ENCODE assay signal across 8 cellular contexts in genomic region chr11:450809-451451, GRCh38. TPM values are rescaled to one million over a fixed set of nuclear protein-coding genes. Genes with fewer than 3 reads are reported as not detected.
DNase-seq lines count a peak whose midpoint lies in the region; ATAC-seq lines count a peak whose summit lies in the region.

No MANE protein-coding gene starts in this region.

- DNase-seq in DMS53 treated with DMSO at 0.1 percent for 48 hours (lab: John Stamatoyannopoulos, UW; ENCODE audit: unreplicated experiment) (peak; percentile 68), NCI-H526 (lab: John Stamatoyannopoulos, UW) (peak; percentile 62 to 85), mesenchymal stem cell (peak; percentile 77)
- peak; percentile 85 for DNase-seq in activated CD8-positive, alpha-beta memory T cell treated with anti-CD3 and anti-CD28 coated beads for 24 hours
- DNase-seq in effector CD8-positive, alpha-beta T cell (lab: John Stamatoyannopoulos, UW): peak; percentile 64
- peak; percentile 54 for DNase-seq in stimulated activated CD8-positive, alpha-beta memory T cell treated with anti-CD3 and anti-CD28 coated beads, Interleukin-15, amount 100 ng/mL, for 1 hour (ENCODE audit: low read depth)

- peaks cover 18 to 41% of the 10 kb centered on the region in 2 experiments for H3K36me3 ChIP-seq in mesenchymal stem cell (ENCODE audit: control insufficient read depth in 1 of 2, insufficient read depth in 2 of 2, low read depth in 1 of 2, low read length in 2 of 2)

- H2BK5ac ChIP-seq in mesenchymal stem cell (ENCODE audit: low read depth, low read length, poor library complexity, severe bottlenecking): no peak overlapping the region

- peaks cover 40% of the 10 kb centered on the region for H3K4me1 ChIP-seq in mesenchymal stem cell (ENCODE audit: control insufficient read depth, insufficient read depth, low read depth, low read length)

- 8% methylated on average over 39 of the region's 46 CpGs for WGBS in mesenchymal stem cell

- H2BK120ac ChIP-seq in mesenchymal stem cell (ENCODE audit: low read depth, low read length): peak overlapping the region; percentile 78

- no peaks in the 10 kb centered on the region for H3K27me3 ChIP-seq in mesenchymal stem cell (ENCODE audit: control insufficient read depth in 1 of 2, insufficient read depth in 1 of 2, low read length in 2 of 2)

- H3K9me3 ChIP-seq in mesenchymal stem cell (ENCODE audit: control insufficient read depth, low read length): no peaks in the 10 kb centered on the region

- no peak overlapping the region for H4K91ac ChIP-seq in mesenchymal stem cell (ENCODE audit: low read length)

- peak overlapping the region; percentile 95 for H2BK15ac ChIP-seq in mesenchymal stem cell (ENCODE audit: low read depth, poor library complexity, severe bottlenecking)

- H2BK12ac ChIP-seq in mesenchymal stem cell (ENCODE audit: low read length in 2 of 2): peak overlapping the region in 1 of 2 experiments; percentile 45

- peak overlapping the region in 1 of 2 experiments; percentile 88 for H3K14ac ChIP-seq in mesenchymal stem cell (ENCODE audit: low read length in 2 of 2)

- H3K4ac ChIP-seq in mesenchymal stem cell (ENCODE audit: low read depth in 1 of 2, low read length in 2 of 2): peak overlapping the region; percentile 52 to 68

- peaks cover 32% of the 10 kb centered on the region for H3K79me1 ChIP-seq in mesenchymal stem cell (replicated peaks; ENCODE audit: low read length, poor library complexity, severe bottlenecking)

- peak overlapping the region; percentile 61 for H2AFZ ChIP-seq in mesenchymal stem cell (ENCODE audit: low read depth, low read length)

- H3K9ac ChIP-seq in mesenchymal stem cell (ENCODE audit: low read length): peak overlapping the region; percentile 90

- H4K8ac ChIP-seq in mesenchymal stem cell (ENCODE audit: low read length): peak overlapping the region; percentile 42

- H3K18ac ChIP-seq in mesenchymal stem cell (ENCODE audit: low read depth in 1 of 2, low read length in 2 of 2): peak overlapping the region; percentile 67 to 90

- H3K4me2 ChIP-seq in mesenchymal stem cell (ENCODE audit: low read length, poor library complexity, severe bottlenecking): peak overlapping the region; percentile 78

- ATAC-seq in HG02588 (IDR thresholded peaks at IDR 0.05; ENCODE audit: unreplicated experiment) (peak; percentile 6), GM18873 (IDR thresholded peaks at IDR 0.05; ENCODE audit: low FRiP score, unreplicated experiment) (no peak)

- no peak overlapping the region for H2AK5ac ChIP-seq in mesenchymal stem cell (ENCODE audit: low read length, severe bottlenecking)

- H3K27ac ChIP-seq in mesenchymal stem cell (ENCODE audit: low read length, poor library complexity, severe bottlenecking): no peak overlapping the region

- no peak overlapping the region for H3K23ac ChIP-seq in mesenchymal stem cell (ENCODE audit: low read length in 2 of 2)

- peak overlapping the region; percentile 93 to 97 for H3K4me3 ChIP-seq in mesenchymal stem cell (ENCODE audit: insufficient read depth in 1 of 2, low read depth in 1 of 2, low read length in 2 of 2)

RNA-seq across cellular contexts. Expression of gene PTDSS2, which starts 0.9 kb away (rescaled TPM):
- polyA plus RNA-seq in mesenchymal stem cell (2013, experiment 1 of 2): 25.0 TPM
- polyA plus RNA-seq in mesenchymal stem cell (2013, experiment 2 of 2): 26.7 TPM

RNA-seq across cellular contexts. Expression of gene ANO9, which starts 9.1 kb away (rescaled TPM):
- not detected for polyA plus RNA-seq in mesenchymal stem cell (2013, experiment 1 of 2)
- 0.01 TPM for polyA plus RNA-seq in mesenchymal stem cell (2013, experiment 2 of 2)

RNA-seq across cellular contexts. Expression of gene SIGIRR, which starts 36.1 kb away (rescaled TPM):
- 36.5 TPM for polyA plus RNA-seq in mesenchymal stem cell (2013, experiment 1 of 2)
- 37.3 TPM for polyA plus RNA-seq in mesenchymal stem cell (2013, experiment 2 of 2)

RNA-seq across cellular contexts. Expression of gene RNH1, which starts 56.1 kb away (rescaled TPM):
- 114 TPM for polyA plus RNA-seq in mesenchymal stem cell (2013, experiment 1 of 2)
- polyA plus RNA-seq in mesenchymal stem cell (2013, experiment 2 of 2): 114 TPM

RNA-seq across cellular contexts. Expression of gene PKP3, which starts 56.9 kb away (rescaled TPM):
- 2.0 TPM for polyA plus RNA-seq in mesenchymal stem cell (2013, experiment 1 of 2)
- polyA plus RNA-seq in mesenchymal stem cell (2013, experiment 2 of 2): 1.4 TPM
